17 cellular contexts compared by ENCODE assay signal in the genomic region with DNA sequence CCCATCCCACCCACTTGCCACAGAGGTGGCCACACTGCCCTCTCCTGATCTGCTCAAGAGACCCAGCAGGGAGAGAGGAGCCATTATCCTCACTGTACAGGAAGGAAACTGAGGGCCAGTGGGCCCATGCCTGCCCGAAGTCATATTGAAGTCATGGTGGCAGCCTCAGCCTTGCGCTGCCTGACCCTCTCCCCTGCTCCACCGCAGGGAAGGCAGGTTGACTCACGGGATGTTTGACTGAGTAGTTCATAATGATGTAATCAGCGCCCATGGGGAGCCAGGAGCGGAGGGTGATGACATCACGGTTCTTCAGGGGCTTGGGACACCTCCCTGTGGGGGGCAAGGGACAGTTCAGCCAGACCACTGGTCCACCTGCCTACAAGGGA. TPM values are rescaled to one million over a fixed set of nuclear protein-coding genes. Genes with fewer than 3 reads are reported as not detected.
DNase-seq lines count a peak whose midpoint lies in the region; ATAC-seq and TF ChIP-seq lines count a peak whose summit lies in the region.
"Had no signal": no experiment of that assay in that cellular context is flagged by ENCODE, and none has a peak within 500 bp of the region (broad histone marks: within the 10 kb centered on the region; RNA-seq: fewer than 3 reads in every experiment).

No MANE protein-coding gene starts in this region.

- H3K9me3 ChIP-seq in breast epithelium = no peaks in the 10 kb centered on the region
- H3K9me3 ChIP-seq in upper lobe of right lung = no peaks in the 10 kb centered on the region
- H3K9me3 ChIP-seq: uterus had no signal

- no peak for TF ChIP-seq CTCF in MCF 10A (IDR thresholded peaks at IDR 0.05; ENCODE audit: unreplicated experiment)
- no peak for TF ChIP-seq CTCF in breast epithelium (IDR thresholded peaks at IDR 0.05)
- no peak for TF ChIP-seq CTCF in upper lobe of right lung (IDR thresholded peaks at IDR 0.05)

- DNase-seq in MCF 10A (ENCODE audit: unreplicated experiment) (peak; percentile 53), breast epithelium (ENCODE audit: low spot score in 2 of 2) (no peak), T1000 (lab: John Stamatoyannopoulos, UW) (peak; percentile 69), fibroblast of peridontal ligament (ENCODE audit: extremely low read depth) (peak; percentile 15), substantia nigra (lab: John Stamatoyannopoulos, UW) (no peak), SHP77 treated with DMSO at 0.1 percent for 48 hours (lab: John Stamatoyannopoulos, UW) (no peak), foreskin melanocyte (no peak), upper lobe of right lung (no peak)
- DNase-seq: activated CD4-positive, CD25-positive, alpha-beta regulatory T cell; activated CD8-positive, alpha-beta memory T cell treated with anti-CD3 and anti-CD28 coated beads, Interleukin-2, amount 50 U/mL, for 4 hours; natural killer cell; retina; stimulated activated CD4-positive, alpha-beta T cell treated with anti-CD3 and anti-CD28 coated beads, Interleukin-2, amount 100 ng/mL, for 24 hours; stimulated activated CD8-positive, alpha-beta memory T cell treated with anti-CD3 and anti-CD28 coated beads, Interleukin-4, amount 100 ng/mL, for 48 hours had no signal

- peaks cover 7% of the 10 kb centered on the region for H3K9me3 Mint-ChIP-seq in MCF 10A (ENCODE audit: unreplicated experiment)
- H3K9me3 Mint-ChIP-seq: activated naive CD4-positive, alpha-beta T cell treated with anti-CD3 and anti-CD28 coated beads, Interleukin-2, amount 50 U/mL, for 24 hours; natural killer cell had no signal

- H3K27me3 Mint-ChIP-seq in MCF 10A (ENCODE audit: insufficient read depth, unreplicated experiment) = no peaks in the 10 kb centered on the region
- H3K27me3 Mint-ChIP-seq: activated naive CD4-positive, alpha-beta T cell treated with anti-CD3 and anti-CD28 coated beads, Interleukin-2, amount 50 U/mL, for 24 hours had no signal

- no peaks in the 10 kb centered on the region for H3K27me3 ChIP-seq in breast epithelium
- H3K27me3 ChIP-seq in upper lobe of right lung = no peaks in the 10 kb centered on the region
- H3K27me3 ChIP-seq: uterus had no signal

- H3K27ac Mint-ChIP-seq in MCF 10A (ENCODE audit: low read depth, unreplicated experiment) = no peak overlapping the region
- H3K27ac Mint-ChIP-seq: activated naive CD4-positive, alpha-beta T cell treated with anti-CD3 and anti-CD28 coated beads, Interleukin-2, amount 50 U/mL, for 24 hours had no signal

- peak overlapping the region in 1 of 2 donors; percentile 22 for H3K27ac ChIP-seq in breast epithelium
- H3K27ac ChIP-seq in substantia nigra (ENCODE audit: low read depth, low read length, poor library complexity, severe bottlenecking) = peak overlapping the region; percentile 58
- H3K27ac ChIP-seq in upper lobe of right lung = no peak overlapping the region

- peaks cover 18% of the 10 kb centered on the region for H3K4me1 Mint-ChIP-seq in MCF 10A (ENCODE audit: insufficient read depth, unreplicated experiment)

- H3K4me3 Mint-ChIP-seq in MCF 10A (ENCODE audit: unreplicated experiment) = no peak overlapping the region
- H3K4me3 Mint-ChIP-seq: activated naive CD4-positive, alpha-beta T cell treated with anti-CD3 and anti-CD28 coated beads, Interleukin-2, amount 50 U/mL, for 24 hours; natural killer cell had no signal

- BruUV-seq in MCF 10A (replicated peaks; lab: Mats Ljungman, UMichigan) = no TSS peak

- H3K4me1 ChIP-seq in breast epithelium = no peaks in the 10 kb centered on the region
- H3K4me1 ChIP-seq in upper lobe of right lung = peaks cover 5% of the 10 kb centered on the region

- no peak for ATAC-seq in upper lobe of right lung
- ATAC-seq: esophagus mucosa had no signal

- CTCF ChIA-PET in MCF 10A (lab: Yijun Ruan, JAX) = interaction anchor here (0.7 to 1.6 kb wide), 2 partner anchors 37 to 476 kb away, joined by 3 to 4 read pairs; no protein-coding TSS in a partner anchor

- H3K4me3 ChIP-seq in breast epithelium = no peak overlapping the region
- H3K4me3 ChIP-seq in upper lobe of right lung = no peak overlapping the region
- H3K4me3 ChIP-seq: uterus had no signal

- intact Hi-C loops in MCF 10A (cut with micrococcal nuclease) = no loop called here
- intact Hi-C loops in breast epithelium (cut with DNase I; ENCODE audit: low total_unique reads) = no loop called here
- intact Hi-C loops in upper lobe of right lung (cut with DNase I) = no loop called here

- H3K36me3 Mint-ChIP-seq in MCF 10A (ENCODE audit: insufficient read depth, unreplicated experiment) = no peaks in the 10 kb centered on the region
- H3K36me3 Mint-ChIP-seq: activated naive CD4-positive, alpha-beta T cell treated with anti-CD3 and anti-CD28 coated beads, Interleukin-2, amount 50 U/mL, for 24 hours; natural killer cell had no signal

- H3K36me3 ChIP-seq in breast epithelium (no peaks in the 10 kb centered on the region), upper lobe of right lung (peaks cover 8% of the 10 kb centered on the region)
- H3K36me3 ChIP-seq: uterus had no signal

- TF ChIP-seq POLR2A in breast epithelium (IDR thresholded peaks at IDR 0.05) = no peak

- POLR2A ChIA-PET in MCF 10A (lab: Yijun Ruan, JAX) = interaction anchor here (0.6 kb wide), 1 partner anchor 11 kb away, joined by 3 read pairs; no protein-coding TSS in a partner anchor

RNA-seq across cellular contexts. Expression of gene ARAP1, which starts 6.1 kb away (rescaled TPM):
- 47.0 and 47.6 TPM in 2 replicates for total RNA-seq in MCF 10A (2022)
- total RNA-seq in breast epithelium = 100 to 1,000 TPM in 1 of 3 donors, 10 to 100 TPM in 2; 85.9 to 109 (median 97.0) TPM
- total RNA-seq in upper lobe of right lung = 226 TPM

RNA-seq across cellular contexts. Expression of gene STARD10, which starts 35.5 kb away (rescaled TPM):
- total RNA-seq in MCF 10A (2022) (10.6 and 16.9 TPM in 2 replicates), breast epithelium (100 to 1,000 TPM in 1 of 3 donors, 10 to 100 TPM in 2; 20.6 to 117 (median 93.7) TPM), upper lobe of right lung (116 TPM)

RNA-seq across cellular contexts. Expression of gene ATG16L2, which starts 55.9 kb away (rescaled TPM):
- total RNA-seq in MCF 10A (2022) = 9.9 and 11.2 TPM in 2 replicates
- total RNA-seq in breast epithelium = 10 to 100 TPM; 18.7 to 39.2 (median 28.2) TPM
- total RNA-seq in upper lobe of right lung = 77.5 TPM

Comparison
In these comparisons a context has a peak if more than half of its experiments do, and no peak if none do; other contexts are left out.
1. DNase-seq: peak in MCF 10A (single experiment), T1000 (single experiment) and fibroblast of peridontal ligament (single experiment); none in breast epithelium (0 of 2), substantia nigra (0 of 49), SHP77 treated with DMSO at 0.1 percent for 48 hours (single experiment), foreskin melanocyte (single experiment) and upper lobe of right lung (single experiment).